Comparison of ENCODE assay signal across 1 cellular context in genomic region chr3:38165722-38166387, GRCh38.
TF ChIP-seq lines count a peak whose summit lies in the region.

No MANE protein-coding gene starts in this region.

TF ChIP-seq in K562, 482 proteins besides CTCF, POLR2A, EP300 and RAD21 (continued from another document):
- TF ChIP-seq, protein P1, sequence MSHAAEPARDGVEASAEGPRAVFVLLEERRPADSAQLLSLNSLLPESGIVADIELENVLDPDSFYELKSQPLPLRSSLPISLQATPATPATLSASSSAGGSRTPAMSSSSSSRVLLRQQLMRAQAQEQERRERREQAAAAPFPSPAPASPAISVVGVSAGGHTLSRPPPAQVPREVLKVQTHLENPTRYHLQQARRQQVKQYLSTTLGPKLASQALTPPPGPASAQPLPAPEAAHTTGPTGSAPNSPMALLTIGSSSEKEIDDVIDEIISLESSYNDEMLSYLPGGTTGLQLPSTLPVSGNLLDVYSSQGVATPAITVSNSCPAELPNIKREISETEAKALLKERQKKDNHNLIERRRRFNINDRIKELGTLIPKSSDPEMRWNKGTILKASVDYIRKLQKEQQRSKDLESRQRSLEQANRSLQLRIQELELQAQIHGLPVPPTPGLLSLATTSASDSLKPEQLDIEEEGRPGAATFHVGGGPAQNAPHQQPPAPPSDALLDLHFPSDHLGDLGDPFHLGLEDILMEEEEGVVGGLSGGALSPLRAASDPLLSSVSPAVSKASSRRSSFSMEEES (CRISPR knock-in tag; IDR thresholded peaks at IDR 0.05), result no peak
- no peak for TF ChIP-seq BRF1 (IDR thresholded peaks at IDR 0.05; ENCODE audit: borderline replicate concordance, extremely low read depth, insufficient read length)
- no peak for TF ChIP-seq DPF2 (IDR thresholded peaks at IDR 0.05)
- TF ChIP-seq, protein P2, sequence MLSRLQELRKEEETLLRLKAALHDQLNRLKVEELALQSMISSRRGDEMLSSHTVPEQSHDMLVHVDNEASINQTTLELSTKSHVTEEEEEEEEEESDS (CRISPR knock-in tag; IDR thresholded peaks at IDR 0.05), result no peak
- TF ChIP-seq ETS2 (tag; IDR thresholded peaks at IDR 0.05; ENCODE audit: borderline replicate concordance, poor library complexity, severe bottlenecking), result no peak
- no peak for TF ChIP-seq TAL1 (IDR thresholded peaks at IDR 0.05)
- TF ChIP-seq NONO (IDR thresholded peaks at IDR 0.05; ENCODE audit: low read depth in 2 of 2, low read length in 1 of 2), result peak in 1 of 2 experiments; percentile 51; a peak in 3 of 4 replicates
- TF ChIP-seq KAT8 (IDR thresholded peaks at IDR 0.05; ENCODE audit: low read depth), result no peak
- no peak for TF ChIP-seq MED1 (CRISPR knock-in tag; IDR thresholded peaks at IDR 0.05; ENCODE audit: borderline replicate concordance)
- TF ChIP-seq TOE1 (IDR thresholded peaks at IDR 0.05; ENCODE audit: borderline replicate concordance), result no peak
- no peak for TF ChIP-seq TOE1 (CRISPR knock-in tag; IDR thresholded peaks at IDR 0.05; ENCODE audit: borderline replicate concordance, low read depth)
- no peak for TF ChIP-seq RHOXF2B (CRISPR knock-in tag; conservative IDR thresholded peaks at IDR 0.05)
- TF ChIP-seq, protein P3, sequence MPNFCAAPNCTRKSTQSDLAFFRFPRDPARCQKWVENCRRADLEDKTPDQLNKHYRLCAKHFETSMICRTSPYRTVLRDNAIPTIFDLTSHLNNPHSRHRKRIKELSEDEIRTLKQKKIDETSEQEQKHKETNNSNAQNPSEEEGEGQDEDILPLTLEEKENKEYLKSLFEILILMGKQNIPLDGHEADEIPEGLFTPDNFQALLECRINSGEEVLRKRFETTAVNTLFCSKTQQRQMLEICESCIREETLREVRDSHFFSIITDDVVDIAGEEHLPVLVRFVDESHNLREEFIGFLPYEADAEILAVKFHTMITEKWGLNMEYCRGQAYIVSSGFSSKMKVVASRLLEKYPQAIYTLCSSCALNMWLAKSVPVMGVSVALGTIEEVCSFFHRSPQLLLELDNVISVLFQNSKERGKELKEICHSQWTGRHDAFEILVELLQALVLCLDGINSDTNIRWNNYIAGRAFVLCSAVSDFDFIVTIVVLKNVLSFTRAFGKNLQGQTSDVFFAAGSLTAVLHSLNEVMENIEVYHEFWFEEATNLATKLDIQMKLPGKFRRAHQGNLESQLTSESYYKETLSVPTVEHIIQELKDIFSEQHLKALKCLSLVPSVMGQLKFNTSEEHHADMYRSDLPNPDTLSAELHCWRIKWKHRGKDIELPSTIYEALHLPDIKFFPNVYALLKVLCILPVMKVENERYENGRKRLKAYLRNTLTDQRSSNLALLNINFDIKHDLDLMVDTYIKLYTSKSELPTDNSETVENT (CRISPR knock-in tag; IDR thresholded peaks at IDR 0.05), result no peak
- TF ChIP-seq HNRNPUL1 (IDR thresholded peaks at IDR 0.05; ENCODE audit: low read length), result no peak
- no peak for TF ChIP-seq CHD4 (IDR thresholded peaks at IDR 0.05; ENCODE audit: insufficient read depth, insufficient replicate concordance, low read depth, low read length, poor library complexity, severe bottlenecking)
- TF ChIP-seq ZFX (CRISPR knock-in tag; IDR thresholded peaks at IDR 0.05), result peak; percentile 53; the same call in 1 of the 2 replicates
- TF ChIP-seq ZNF253 (CRISPR knock-in tag; conservative IDR thresholded peaks at IDR 0.05), result no peak
- TF ChIP-seq E2F3 (CRISPR knock-in tag; IDR thresholded peaks at IDR 0.05), result no peak
- TF ChIP-seq ZFP36 (IDR thresholded peaks at IDR 0.05; ENCODE audit: low read depth, low read length, partially characterized antibody), result no peak
- TF ChIP-seq ZNF778 (CRISPR knock-in tag; IDR thresholded peaks at IDR 0.05), result no peak
- no peak for TF ChIP-seq FOXM1 (IDR thresholded peaks at IDR 0.05; ENCODE audit: low read depth)
- peak; percentile 24; the same call in 1 of the 2 replicates for TF ChIP-seq FOXM1 (CRISPR knock-in tag; IDR thresholded peaks at IDR 0.05; ENCODE audit: low read depth)
- no peak for TF ChIP-seq ZSCAN32 (CRISPR knock-in tag; IDR thresholded peaks at IDR 0.05)
- no peak for TF ChIP-seq MXI1 (IDR thresholded peaks at IDR 0.05; ENCODE audit: low read depth, low read length)
- TF ChIP-seq ZBTB12 (CRISPR knock-in tag; IDR thresholded peaks at IDR 0.05), result no peak
- TF ChIP-seq CBX1 (IDR thresholded peaks at IDR 0.05; ENCODE audit: low read depth), result 0 out of 2 replicates have a peak, but pooled peaks have one; percentile 21
- no peak for TF ChIP-seq ZBTB43 (CRISPR knock-in tag; IDR thresholded peaks at IDR 0.05)
- TF ChIP-seq ZNF134 (CRISPR knock-in tag; conservative IDR thresholded peaks at IDR 0.05), result no peak
- TF ChIP-seq CXXC5 (CRISPR knock-in tag; IDR thresholded peaks at IDR 0.05), result no peak; the same call in 1 of the 2 replicates
- TF ChIP-seq, protein P4, sequence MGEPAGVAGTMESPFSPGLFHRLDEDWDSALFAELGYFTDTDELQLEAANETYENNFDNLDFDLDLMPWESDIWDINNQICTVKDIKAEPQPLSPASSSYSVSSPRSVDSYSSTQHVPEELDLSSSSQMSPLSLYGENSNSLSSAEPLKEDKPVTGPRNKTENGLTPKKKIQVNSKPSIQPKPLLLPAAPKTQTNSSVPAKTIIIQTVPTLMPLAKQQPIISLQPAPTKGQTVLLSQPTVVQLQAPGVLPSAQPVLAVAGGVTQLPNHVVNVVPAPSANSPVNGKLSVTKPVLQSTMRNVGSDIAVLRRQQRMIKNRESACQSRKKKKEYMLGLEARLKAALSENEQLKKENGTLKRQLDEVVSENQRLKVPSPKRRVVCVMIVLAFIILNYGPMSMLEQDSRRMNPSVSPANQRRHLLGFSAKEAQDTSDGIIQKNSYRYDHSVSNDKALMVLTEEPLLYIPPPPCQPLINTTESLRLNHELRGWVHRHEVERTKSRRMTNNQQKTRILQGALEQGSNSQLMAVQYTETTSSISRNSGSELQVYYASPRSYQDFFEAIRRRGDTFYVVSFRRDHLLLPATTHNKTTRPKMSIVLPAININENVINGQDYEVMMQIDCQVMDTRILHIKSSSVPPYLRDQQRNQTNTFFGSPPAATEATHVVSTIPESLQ (CRISPR knock-in tag; IDR thresholded peaks at IDR 0.05), result no peak
- peak; percentile 6; the same call in 1 of the 2 replicates for TF ChIP-seq NCOR1 (IDR thresholded peaks at IDR 0.05)
- TF ChIP-seq CBX3 (IDR thresholded peaks at IDR 0.05; ENCODE audit: borderline replicate concordance in 1 of 2, low read length in 2 of 2), result no peak
- no peak for TF ChIP-seq RAD51 (IDR thresholded peaks at IDR 0.05; ENCODE audit: borderline replicate concordance, low read depth)
- no peak for TF ChIP-seq TAF15 (IDR thresholded peaks at IDR 0.05; ENCODE audit: low read depth, low read length)
- peak; percentile 3 for TF ChIP-seq TBP (optimal IDR thresholded peaks at IDR 0.05; ENCODE audit: low read depth, low read length)
- TF ChIP-seq TSC22D4 (tag; IDR thresholded peaks at IDR 0.05), result no peak
- TF ChIP-seq ZC3H11A (IDR thresholded peaks at IDR 0.05; ENCODE audit: low read depth, low read length), result no peak
- TF ChIP-seq RFX7 (CRISPR knock-in tag; IDR thresholded peaks at IDR 0.05), result no peak
- TF ChIP-seq BRD4 (IDR thresholded peaks at IDR 0.05), result peak; percentile 66; the same call in 1 of the 2 replicates
- TF ChIP-seq, protein P5, sequence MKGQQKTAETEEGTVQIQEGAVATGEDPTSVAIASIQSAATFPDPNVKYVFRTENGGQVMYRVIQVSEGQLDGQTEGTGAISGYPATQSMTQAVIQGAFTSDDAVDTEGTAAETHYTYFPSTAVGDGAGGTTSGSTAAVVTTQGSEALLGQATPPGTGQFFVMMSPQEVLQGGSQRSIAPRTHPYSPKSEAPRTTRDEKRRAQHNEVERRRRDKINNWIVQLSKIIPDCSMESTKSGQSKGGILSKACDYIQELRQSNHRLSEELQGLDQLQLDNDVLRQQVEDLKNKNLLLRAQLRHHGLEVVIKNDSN (CRISPR knock-in tag; IDR thresholded peaks at IDR 0.05), result no peak
- no peak for TF ChIP-seq ZNF146 (CRISPR knock-in tag; IDR thresholded peaks at IDR 0.05; ENCODE audit: unreplicated experiment)
- TF ChIP-seq SIX5 (IDR thresholded peaks at IDR 0.05; ENCODE audit: borderline replicate concordance in 1 of 2, insufficient read depth in 1 of 2, low read depth in 1 of 2, low read length in 2 of 2), result no peak
- TF ChIP-seq, protein P6, sequence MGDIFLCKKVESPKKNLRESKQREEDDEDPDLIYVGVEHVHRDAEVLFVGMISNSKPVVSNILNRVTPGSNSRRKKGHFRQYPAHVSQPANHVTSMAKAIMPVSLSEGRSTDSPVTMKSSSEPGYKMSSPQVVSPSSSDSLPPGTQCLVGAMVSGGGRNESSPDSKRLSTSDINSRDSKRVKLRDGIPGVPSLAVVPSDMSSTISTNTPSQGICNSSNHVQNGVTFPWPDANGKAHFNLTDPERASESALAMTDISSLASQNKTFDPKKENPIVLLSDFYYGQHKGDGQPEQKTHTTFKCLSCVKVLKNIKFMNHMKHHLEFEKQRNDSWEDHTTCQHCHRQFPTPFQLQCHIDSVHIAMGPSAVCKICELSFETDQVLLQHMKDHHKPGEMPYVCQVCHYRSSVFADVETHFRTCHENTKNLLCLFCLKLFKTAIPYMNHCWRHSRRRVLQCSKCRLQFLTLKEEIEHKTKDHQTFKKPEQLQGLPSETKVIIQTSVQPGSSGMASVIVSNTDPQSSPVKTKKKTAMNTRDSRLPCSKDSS (IDR thresholded peaks at IDR 0.05; ENCODE audit: low read depth, partially characterized antibody), result no peak
- 0 out of 4 replicates have a peak, but pooled peaks of 1 of the 2 experiments have one; percentile 51 for TF ChIP-seq TEAD1 (CRISPR knock-in tag; IDR thresholded peaks at IDR 0.05)
- no peak for TF ChIP-seq TEAD2 (tag; IDR thresholded peaks at IDR 0.05)
- TF ChIP-seq KLF13 (tag; IDR thresholded peaks at IDR 0.05; ENCODE audit: borderline replicate concordance, low read depth), result no peak
- no peak for TF ChIP-seq ZNF79 (CRISPR knock-in tag; IDR thresholded peaks at IDR 0.05; ENCODE audit: low read depth)
- no peak for TF ChIP-seq ZNF507 (tag; conservative IDR thresholded peaks at IDR 0.05)
- no peak for TF ChIP-seq POLR3G (IDR thresholded peaks at IDR 0.05; ENCODE audit: extremely low read depth, insufficient read length, insufficient replicate concordance)
- TF ChIP-seq DACH1 (IDR thresholded peaks at IDR 0.05; ENCODE audit: partially characterized antibody), result no peak
- no peak for TF ChIP-seq PATZ1 (CRISPR knock-in tag; IDR thresholded peaks at IDR 0.05; ENCODE audit: borderline replicate concordance)
- no peak for TF ChIP-seq TCFL5 (CRISPR knock-in tag; conservative IDR thresholded peaks at IDR 0.05)
